17 cellular contexts compared by ENCODE assay signal in the genomic region with DNA sequence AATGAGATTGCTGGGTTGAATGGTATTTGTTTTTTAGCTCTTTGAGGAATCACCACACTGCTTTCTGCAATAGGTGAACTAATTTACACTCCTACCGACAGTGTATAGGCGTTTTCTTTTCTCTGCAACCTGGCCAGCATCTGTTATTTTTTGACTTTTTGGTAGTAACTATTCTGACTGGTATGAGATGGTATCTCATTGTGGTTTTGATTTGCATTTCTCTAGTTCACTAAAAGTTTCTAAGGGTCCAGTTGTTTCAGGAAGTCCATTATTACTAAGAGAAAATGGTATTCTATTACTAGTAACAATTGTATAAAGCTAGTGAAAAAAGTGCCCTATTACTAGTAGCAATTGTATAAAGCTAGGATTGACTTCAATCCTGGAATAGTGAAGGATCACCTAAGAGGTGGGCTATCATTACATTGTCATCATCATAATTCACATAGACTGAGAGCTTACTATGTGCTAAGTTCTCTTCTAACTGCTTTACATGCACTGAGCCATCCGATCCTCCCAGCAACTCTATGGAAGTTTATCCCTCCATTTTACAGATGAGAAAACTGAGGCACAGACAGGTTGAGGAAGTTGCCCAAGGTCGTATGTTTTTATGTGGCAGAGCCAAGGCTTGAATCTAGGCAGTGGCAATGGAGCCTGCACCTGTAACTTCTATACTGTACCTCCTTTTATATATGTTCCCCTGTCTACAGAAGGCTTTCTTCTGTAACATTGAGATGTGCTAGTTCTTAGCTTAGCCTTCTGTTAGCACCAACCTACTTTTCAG.
DNase-seq lines count a peak whose midpoint lies in the region; ATAC-seq and TF ChIP-seq lines count a peak whose summit lies in the region.
"Had no signal": no experiment of that assay in that cellular context is flagged by ENCODE, and none has a peak within 500 bp of the region (broad histone marks: within the 10 kb centered on the region; RNA-seq: fewer than 3 reads in every experiment).

No MANE protein-coding gene starts in this region.

- TF ChIP-seq CTCF in GM12865 (IDR thresholded peaks at IDR 0.05; ENCODE audit: insufficient read depth, low read depth, low read length, missing control alignments), result no peak

- H3K4me3 ChIP-seq in GM12865 (ENCODE audit: low read depth, low read length), result no peak overlapping the region
- H3K4me3 ChIP-seq: left ventricle myocardium inferior, transverse colon had no signal

- no peak for TF ChIP-seq POLR2A in erythroblast (IDR thresholded peaks at IDR 0.05; ENCODE audit: low read length)

- peak; percentile 38 for DNase-seq in GM12865 (ENCODE audit: low read depth)
- DNase-seq in erythroblast (lab: John Stamatoyannopoulos, UW), result no peak
- DNase-seq in GM19238 (ENCODE audit: insufficient read length, low spot score), result no peak
- DNase-seq in NCI-H1694 (lab: John Stamatoyannopoulos, UW), result no peak
- DNase-seq: activated CD4-positive, alpha-beta T cell treated with anti-CD3 and anti-CD28 coated beads, Interleukin-2, amount 50 U/mL, for 48 hours; activated effector memory CD4-positive, alpha-beta T cell treated with anti-CD3 and anti-CD28 coated beads, Interleukin-2, amount 50 U/mL, for 16 hours; dermis blood vessel endothelial cell; hippocampal formation; left ventricle myocardium inferior; natural killer cell; NCI-H2029 treated with DMSO at 0.1 percent for 48 hours; transverse colon had no signal

- ATAC-seq in GM18907 (IDR thresholded peaks at IDR 0.05; ENCODE audit: unreplicated experiment), result peak; percentile 81
- ATAC-seq in HG02678 (IDR thresholded peaks at IDR 0.05; ENCODE audit: unreplicated experiment), result peak; percentile 71
- peak; percentile 58 for ATAC-seq in HG03442 (IDR thresholded peaks at IDR 0.05; ENCODE audit: unreplicated experiment)
- no peak for ATAC-seq in GM19455 (IDR thresholded peaks at IDR 0.05; ENCODE audit: unreplicated experiment)
- ATAC-seq: HCT116, natural killer cell had no signal
